In genomic region chr9:13026956-13027355, GRCh38 we compare ENCODE assay signal across 22 cellular contexts.
A peak's percentile ranks its signal among the peaks of the same experiment; 100 is the strongest.
DNase-seq lines count a peak whose midpoint lies in the region; ATAC-seq lines count a peak whose summit lies in the region.
"Had no signal": no experiment of that assay in that cellular context is flagged by ENCODE, and none has a peak within 500 bp of the region (broad histone marks: within the 10 kb centered on the region; RNA-seq: fewer than 3 reads in every experiment).

No MANE protein-coding gene starts in this region.

- H3K14ac ChIP-seq in neuronal stem cell (ENCODE audit: low read length): no peak overlapping the region

- no peak for ATAC-seq in stimulated activated naive B cell treated with anti-CD40 and anti-IgM and Interleukin-4, amounts not matched to agents 10 μg/mL and 1 μg/mL and 100 μg/mL, for 72 hours (replicated peaks)
- ATAC-seq: A549; CD8-positive, alpha-beta T cell had no signal

- no CpG with 5 or more reads among the region's 3 CpGs for WGBS in neuronal stem cell (ENCODE audit: extremely low coverage in 2 of 2, insufficient read length in 2 of 2, insufficient replicate concordance in 1 of 2), 2 donors

- H3K79me1 ChIP-seq in neuronal stem cell (ENCODE audit: low read depth, low read length): no peaks in the 10 kb centered on the region

- H3K4me1 Mint-ChIP-seq in stimulated activated naive B cell treated with anti-CD40 and anti-IgM and Interleukin-4, amounts not matched to agents 10 μg/mL and 1 μg/mL and 100 μg/mL, for 72 hours: no peaks in the 10 kb centered on the region
- H3K4me1 Mint-ChIP-seq: B cell had no signal

- H3K27me3 Mint-ChIP-seq in stimulated activated naive B cell treated with anti-CD40 and anti-IgM and Interleukin-4, amounts not matched to agents 10 μg/mL and 1 μg/mL and 100 μg/mL, for 72 hours: no peaks in the 10 kb centered on the region
- H3K27me3 Mint-ChIP-seq: B cell; CD4-positive, alpha-beta T cell had no signal

- H3K9me3 ChIP-seq in neuronal stem cell (replicated peaks in 1 of 2; ENCODE audit: control insufficient read depth in 2 of 2, insufficient read depth in 1 of 2, low read depth in 1 of 2, low read length in 2 of 2): no peaks in the 10 kb centered on the region
- H3K9me3 ChIP-seq: A549, Caco-2 had no signal

- peak overlapping the region; percentile 57 for H2BK120ac ChIP-seq in neuronal stem cell (ENCODE audit: low read depth, low read length)

- H3K4me3 Mint-ChIP-seq in stimulated activated naive B cell treated with anti-CD40 and anti-IgM and Interleukin-4, amounts not matched to agents 10 μg/mL and 1 μg/mL and 100 μg/mL, for 72 hours: no peak overlapping the region
- H3K4me3 Mint-ChIP-seq: B cell; CD4-positive, alpha-beta T cell; CD8-positive, alpha-beta T cell had no signal

- no peak overlapping the region for H2BK5ac ChIP-seq in neuronal stem cell (ENCODE audit: low read length)

- no peak overlapping the region for H2AFZ ChIP-seq in neuronal stem cell (ENCODE audit: low read length)

- H3K36me3 ChIP-seq in neuronal stem cell (replicated peaks in 1 of 2; ENCODE audit: control insufficient read depth in 2 of 2, insufficient read depth in 2 of 2, low read length in 2 of 2): no peaks in the 10 kb centered on the region
- H3K36me3 ChIP-seq: BLaER1 treated with 17β-estradiol and CSF1 and Interleukin-3, amounts not matched to agents 10 nM and 100 nM had no signal

- H2BK12ac ChIP-seq in neuronal stem cell (ENCODE audit: low read length): no peak overlapping the region

- no peaks in the 10 kb centered on the region for H3K4me1 ChIP-seq in neuronal stem cell (ENCODE audit: control insufficient read depth in 2 of 2, insufficient read depth in 1 of 2, low read depth in 1 of 2, low read length in 2 of 2)
- H3K4me1 ChIP-seq: BLaER1 treated with 17β-estradiol and CSF1 and Interleukin-3, amounts not matched to agents 10 nM and 100 nM; Caco-2 had no signal

- peak overlapping the region; percentile 35 for H3K18ac ChIP-seq in neuronal stem cell (ENCODE audit: low read length)

- no peak overlapping the region for H3K23ac ChIP-seq in neuronal stem cell (ENCODE audit: low read depth, low read length, poor library complexity)

- no peaks in the 10 kb centered on the region for H3K27me3 ChIP-seq in neuronal stem cell (ENCODE audit: control insufficient read depth in 3 of 3, insufficient read depth in 3 of 3, low read depth in 1 of 3, low read length in 3 of 3)
- H3K27me3 ChIP-seq: BLaER1 treated with 17β-estradiol and CSF1 and Interleukin-3, amounts not matched to agents 10 nM and 100 nM had no signal

- H2BK15ac ChIP-seq in neuronal stem cell (ENCODE audit: low read length): no peak overlapping the region

- H2AK5ac ChIP-seq in neuronal stem cell (ENCODE audit: low read depth, low read length): no peak overlapping the region

- H3K4me2 ChIP-seq in neuronal stem cell (ENCODE audit: insufficient read depth, low read length, poor library complexity, severe bottlenecking): no peak overlapping the region
- H3K4me2 ChIP-seq: A549; BLaER1 treated with 17β-estradiol and CSF1 and Interleukin-3, amounts not matched to agents 10 nM and 100 nM had no signal

- no peak overlapping the region for H4K91ac ChIP-seq in neuronal stem cell (ENCODE audit: low read depth, low read length, poor library complexity)

- H3K4ac ChIP-seq in neuronal stem cell (ENCODE audit: low read length): no peak overlapping the region

- no peak overlapping the region for H3K27ac Mint-ChIP-seq in stimulated activated naive B cell treated with anti-CD40 and anti-IgM and Interleukin-4, amounts not matched to agents 10 μg/mL and 1 μg/mL and 100 μg/mL, for 72 hours
- H3K27ac Mint-ChIP-seq: B cell; CD4-positive, alpha-beta T cell; CD8-positive, alpha-beta T cell had no signal

- H4K8ac ChIP-seq in neuronal stem cell (ENCODE audit: low read depth, low read length): peak overlapping the region; percentile 66

- peak; percentile 26 for DNase-seq in NCI-H69 (lab: John Stamatoyannopoulos, UW)
- DNase-seq in myocyte (ENCODE audit: low read depth): peak; percentile 22
- no peak for DNase-seq in neuronal stem cell (ENCODE audit: low spot score)
- no peak for DNase-seq in GM03348 (ENCODE audit: low spot score)
- DNase-seq in stimulated activated naive B cell treated with anti-CD40 and anti-IgM and Interleukin-4, amounts not matched to agents 10 μg/mL and 1 μg/mL and 100 μg/mL, for 72 hours: no peak
- DNase-seq: AML-193; Caco-2; Calu3; CD4-positive, alpha-beta T cell; CD8-positive, alpha-beta T cell; DMS 273 treated with DMSO at 0.1 percent for 48 hours; DMS153; DMS53; DMS79; DND-41; EL; GDM1 had no signal

- H3K27ac ChIP-seq in neuronal stem cell (replicated peaks; ENCODE audit: low read length): no peak overlapping the region
- H3K27ac ChIP-seq: 22Rv1; A549; BLaER1 treated with 17β-estradiol and CSF1 and Interleukin-3, amounts not matched to agents 10 nM and 100 nM; C4-2B had no signal

- no peak overlapping the region for H3K9ac ChIP-seq in neuronal stem cell (ENCODE audit: low read depth, low read length, poor library complexity)
- H3K9ac ChIP-seq: BLaER1 treated with 17β-estradiol and CSF1 and Interleukin-3, amounts not matched to agents 10 nM and 100 nM had no signal

- H3K4me3 ChIP-seq in neuronal stem cell (ENCODE audit: low read length in 2 of 2): peak overlapping the region in 1 of 2 donors; percentile 59
- H3K4me3 ChIP-seq: A549; BLaER1 treated with 17β-estradiol and CSF1 and Interleukin-3, amounts not matched to agents 10 nM and 100 nM had no signal

- H3K9me3 Mint-ChIP-seq in stimulated activated naive B cell treated with anti-CD40 and anti-IgM and Interleukin-4, amounts not matched to agents 10 μg/mL and 1 μg/mL and 100 μg/mL, for 72 hours: peaks cover 0 to 1% of the 10 kb centered on the region in 2 donors

- H3K36me3 Mint-ChIP-seq in stimulated activated naive B cell treated with anti-CD40 and anti-IgM and Interleukin-4, amounts not matched to agents 10 μg/mL and 1 μg/mL and 100 μg/mL, for 72 hours: no peaks in the 10 kb centered on the region
- H3K36me3 Mint-ChIP-seq: CD8-positive, alpha-beta T cell had no signal

Comparison
In these comparisons a context has a peak if more than half of its experiments do, and no peak if none do; other contexts are left out.
1. DNase-seq: peak in NCI-H69 (single experiment) and myocyte (single experiment); none in neuronal stem cell (single experiment), GM03348 (single experiment) and stimulated activated naive B cell treated with anti-CD40 and anti-IgM and Interleukin-4, amounts not matched to agents 10 μg/mL and 1 μg/mL and 100 μg/mL, for 72 hours (single experiment).